Comparison of ENCODE assay signal across 1 cellular context in the genomic region with DNA sequence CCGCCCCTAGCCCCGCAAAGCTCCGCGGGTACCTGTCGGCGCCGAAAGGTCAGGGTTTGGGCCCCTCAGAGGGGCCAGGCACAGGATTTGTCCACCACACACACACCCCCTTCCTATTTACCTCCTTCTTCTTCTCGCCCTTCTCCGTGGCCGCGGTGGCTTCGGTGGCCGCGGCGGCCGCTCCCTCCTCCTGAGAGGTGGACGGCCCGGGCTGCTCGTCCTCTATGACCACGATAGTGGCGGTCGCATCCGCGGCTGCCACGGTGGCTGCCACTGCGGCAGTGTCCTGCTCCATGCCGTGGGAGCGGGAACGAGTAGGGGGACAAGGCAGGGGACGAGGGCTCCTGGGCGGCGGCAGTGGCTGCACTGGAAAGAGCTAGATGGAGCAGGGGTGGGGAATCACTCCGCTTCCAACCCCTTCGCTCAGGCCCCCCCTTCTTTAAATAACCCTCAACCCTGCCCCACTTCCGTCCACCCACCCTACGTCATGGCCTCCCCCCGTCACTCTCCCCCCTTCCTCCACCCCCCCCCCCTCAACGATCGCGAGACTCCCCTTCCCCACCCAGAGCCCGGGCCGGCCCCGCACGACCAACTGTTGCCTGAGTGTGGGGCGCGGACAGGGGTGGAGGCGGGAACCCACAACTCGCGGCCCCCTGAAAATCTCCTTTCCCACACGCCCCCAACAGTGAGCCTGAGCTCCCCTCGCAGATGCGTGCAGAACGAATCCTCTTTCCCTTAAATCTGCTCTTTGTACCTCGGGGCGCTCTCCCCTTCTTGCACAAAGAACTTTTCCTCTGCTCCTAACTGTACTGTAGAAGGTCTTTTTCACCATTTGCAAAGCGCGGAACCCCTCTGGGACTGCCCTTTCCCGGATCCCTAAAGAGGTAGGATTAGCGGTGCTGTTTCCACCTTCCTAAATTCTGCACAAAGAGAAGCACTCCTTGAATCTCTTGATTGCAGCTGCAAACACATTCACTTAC.
A peak's percentile ranks its signal among the peaks of the same experiment; 100 is the strongest.
TF ChIP-seq lines count a peak whose summit lies in the region.

A gene with protein sequence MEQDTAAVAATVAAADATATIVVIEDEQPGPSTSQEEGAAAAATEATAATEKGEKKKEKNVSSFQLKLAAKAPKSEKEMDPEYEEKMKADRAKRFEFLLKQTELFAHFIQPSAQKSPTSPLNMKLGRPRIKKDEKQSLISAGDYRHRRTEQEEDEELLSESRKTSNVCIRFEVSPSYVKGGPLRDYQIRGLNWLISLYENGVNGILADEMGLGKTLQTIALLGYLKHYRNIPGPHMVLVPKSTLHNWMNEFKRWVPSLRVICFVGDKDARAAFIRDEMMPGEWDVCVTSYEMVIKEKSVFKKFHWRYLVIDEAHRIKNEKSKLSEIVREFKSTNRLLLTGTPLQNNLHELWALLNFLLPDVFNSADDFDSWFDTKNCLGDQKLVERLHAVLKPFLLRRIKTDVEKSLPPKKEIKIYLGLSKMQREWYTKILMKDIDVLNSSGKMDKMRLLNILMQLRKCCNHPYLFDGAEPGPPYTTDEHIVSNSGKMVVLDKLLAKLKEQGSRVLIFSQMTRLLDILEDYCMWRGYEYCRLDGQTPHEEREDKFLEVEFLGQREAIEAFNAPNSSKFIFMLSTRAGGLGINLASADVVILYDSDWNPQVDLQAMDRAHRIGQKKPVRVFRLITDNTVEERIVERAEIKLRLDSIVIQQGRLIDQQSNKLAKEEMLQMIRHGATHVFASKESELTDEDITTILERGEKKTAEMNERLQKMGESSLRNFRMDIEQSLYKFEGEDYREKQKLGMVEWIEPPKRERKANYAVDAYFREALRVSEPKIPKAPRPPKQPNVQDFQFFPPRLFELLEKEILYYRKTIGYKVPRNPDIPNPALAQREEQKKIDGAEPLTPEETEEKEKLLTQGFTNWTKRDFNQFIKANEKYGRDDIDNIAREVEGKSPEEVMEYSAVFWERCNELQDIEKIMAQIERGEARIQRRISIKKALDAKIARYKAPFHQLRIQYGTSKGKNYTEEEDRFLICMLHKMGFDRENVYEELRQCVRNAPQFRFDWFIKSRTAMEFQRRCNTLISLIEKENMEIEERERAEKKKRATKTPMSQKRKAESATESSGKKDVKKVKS (minus strand): TSS at position 415 of the 980 bp plus-strand sequence. CDS start 120 bp downstream, at position 295.

TF ChIP-seq in K562, 482 proteins besides CTCF, POLR2A, EP300 and RAD21:
- TF ChIP-seq, protein P1, sequence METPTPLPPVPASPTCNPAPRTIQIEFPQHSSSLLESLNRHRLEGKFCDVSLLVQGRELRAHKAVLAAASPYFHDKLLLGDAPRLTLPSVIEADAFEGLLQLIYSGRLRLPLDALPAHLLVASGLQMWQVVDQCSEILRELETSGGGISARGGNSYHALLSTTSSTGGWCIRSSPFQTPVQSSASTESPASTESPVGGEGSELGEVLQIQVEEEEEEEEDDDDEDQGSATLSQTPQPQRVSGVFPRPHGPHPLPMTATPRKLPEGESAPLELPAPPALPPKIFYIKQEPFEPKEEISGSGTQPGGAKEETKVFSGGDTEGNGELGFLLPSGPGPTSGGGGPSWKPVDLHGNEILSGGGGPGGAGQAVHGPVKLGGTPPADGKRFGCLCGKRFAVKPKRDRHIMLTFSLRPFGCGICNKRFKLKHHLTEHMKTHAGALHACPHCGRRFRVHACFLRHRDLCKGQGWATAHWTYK (CRISPR knock-in tag; IDR thresholded peaks at IDR 0.05), result peak; percentile 73
- TF ChIP-seq, protein P2, sequence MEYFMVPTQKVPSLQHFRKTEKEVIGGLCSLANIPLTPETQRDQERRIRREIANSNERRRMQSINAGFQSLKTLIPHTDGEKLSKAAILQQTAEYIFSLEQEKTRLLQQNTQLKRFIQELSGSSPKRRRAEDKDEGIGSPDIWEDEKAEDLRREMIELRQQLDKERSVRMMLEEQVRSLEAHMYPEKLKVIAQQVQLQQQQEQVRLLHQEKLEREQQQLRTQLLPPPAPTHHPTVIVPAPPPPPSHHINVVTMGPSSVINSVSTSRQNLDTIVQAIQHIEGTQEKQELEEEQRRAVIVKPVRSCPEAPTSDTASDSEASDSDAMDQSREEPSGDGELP (CRISPR knock-in tag; IDR thresholded peaks at IDR 0.05; ENCODE audit: borderline replicate concordance), result no peak
- TF ChIP-seq CREM (IDR thresholded peaks at IDR 0.05; ENCODE audit: low read depth) (0 out of 2 replicates have a peak, but pooled peaks have one; percentile 13), RBFOX2 (IDR thresholded peaks at IDR 0.05; ENCODE audit: low read depth, low read length) (0 out of 2 replicates have a peak, but pooled peaks have one; percentile 17)
- TF ChIP-seq, protein P3, sequence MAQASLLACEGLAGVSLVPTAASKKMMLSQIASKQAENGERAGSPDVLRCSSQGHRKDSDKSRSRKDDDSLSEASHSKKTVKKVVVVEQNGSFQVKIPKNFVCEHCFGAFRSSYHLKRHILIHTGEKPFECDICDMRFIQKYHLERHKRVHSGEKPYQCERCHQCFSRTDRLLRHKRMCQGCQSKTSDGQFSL (CRISPR knock-in tag; IDR thresholded peaks at IDR 0.05), result no peak
- TF ChIP-seq, protein P3 (tag; IDR thresholded peaks at IDR 0.05), result peak in 1 of 2 experiments; percentile 65; a peak in 1 of 4 replicates
- TF ChIP-seq, protein P4, sequence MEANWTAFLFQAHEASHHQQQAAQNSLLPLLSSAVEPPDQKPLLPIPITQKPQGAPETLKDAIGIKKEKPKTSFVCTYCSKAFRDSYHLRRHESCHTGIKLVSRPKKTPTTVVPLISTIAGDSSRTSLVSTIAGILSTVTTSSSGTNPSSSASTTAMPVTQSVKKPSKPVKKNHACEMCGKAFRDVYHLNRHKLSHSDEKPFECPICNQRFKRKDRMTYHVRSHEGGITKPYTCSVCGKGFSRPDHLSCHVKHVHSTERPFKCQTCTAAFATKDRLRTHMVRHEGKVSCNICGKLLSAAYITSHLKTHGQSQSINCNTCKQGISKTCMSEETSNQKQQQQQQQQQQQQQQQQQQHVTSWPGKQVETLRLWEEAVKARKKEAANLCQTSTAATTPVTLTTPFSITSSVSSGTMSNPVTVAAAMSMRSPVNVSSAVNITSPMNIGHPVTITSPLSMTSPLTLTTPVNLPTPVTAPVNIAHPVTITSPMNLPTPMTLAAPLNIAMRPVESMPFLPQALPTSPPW (CRISPR knock-in tag; IDR thresholded peaks at IDR 0.05), result peak; percentile 54
